In genomic region chr2:10442470-10443126, GRCh38 we compare ENCODE assay signal across 2 cellular contexts.
TF ChIP-seq lines count a peak whose summit lies in the region.

No MANE protein-coding gene starts in this region.

TF ChIP-seq in A549, 52 proteins besides CTCF, POLR2A, EP300 and RAD21:
- peak; percentile 78 for TF ChIP-seq MAFK (IDR thresholded peaks at IDR 0.05; ENCODE audit: partially characterized antibody)

TF ChIP-seq in IMR-90, 13 proteins besides CTCF, POLR2A, EP300 and RAD21:
- peak; percentile 69 for TF ChIP-seq MAFK (IDR thresholded peaks at IDR 0.05; ENCODE audit: low read depth, low read length)
